Comparison of ENCODE assay signal across 24 cellular contexts in genomic region chr11:79609511-79609910, GRCh38.
"Had no signal": no experiment of that assay in that cellular context is flagged by ENCODE, and none has a peak within 500 bp of the region (broad histone marks: within the 10 kb centered on the region; RNA-seq: fewer than 3 reads in every experiment).

No MANE protein-coding gene starts in this region.

- H3K9me3 ChIP-seq: right lobe of liver, testis, tibial artery, upper lobe of right lung had no signal

- H3K4me3 ChIP-seq: heart right ventricle, hepatocyte, lung, ovary, right lobe of liver, skin epidermis, spleen, stomach, testis, tibial artery, upper lobe of right lung had no signal

- H3K27ac ChIP-seq: heart right ventricle, hepatocyte, ovary, right lobe of liver, skin epidermis, spleen, stomach, testis, tibial artery, upper lobe of right lung had no signal

- ATAC-seq: left lobe of liver; natural killer cell; right lobe of liver; stimulated activated effector memory CD8-positive, alpha-beta T cell treated with anti-CD3 and anti-CD28 coated beads, Interleukin-12 subunit alpha, Interleukin-12 subunit beta, amount 100 ng/mL, for 72 hours; upper lobe of right lung had no signal

- H3K79me2 ChIP-seq: hepatocyte had no signal

- H3K4me1 ChIP-seq: right lobe of liver, spleen, stomach, testis, tibial artery, upper lobe of right lung had no signal

- H2AFZ ChIP-seq: hepatocyte had no signal

- DNase-seq: glutamatergic neuron; heart right ventricle; kidney glomerular epithelial cell; left cardiac atrium; mesendoderm; naive B cell; natural killer cell; nephron progenitor cell; ovary; retina; right lobe of liver; spleen; stimulated activated CD4-positive, alpha-beta T cell treated with anti-CD3 and anti-CD28 coated beads, Interleukin-4, amount 100 ng/mL, for 24 hours; stimulated activated naive CD4-positive, alpha-beta T cell treated with Interleukin-2 at 50 U/mL for 16 hours; stomach; testis; tibial artery; trophoblast cell; upper lobe of right lung had no signal

- H3K36me3 ChIP-seq: heart right ventricle, ovary, right lobe of liver, spleen, stomach, tibial artery, upper lobe of right lung had no signal

- H3K4me2 ChIP-seq: hepatocyte had no signal

- H3K27me3 ChIP-seq: heart right ventricle, hepatocyte, ovary, right lobe of liver, spleen, testis, tibial artery, upper lobe of right lung had no signal
